Comparison of ENCODE assay signal across 19 cellular contexts in genomic region chr1:69985901-69986439, GRCh38.
A peak's percentile ranks its signal among the peaks of the same experiment; 100 is the strongest.
DNase-seq lines count a peak whose midpoint lies in the region; ATAC-seq, FAIRE-seq and TF ChIP-seq lines count a peak whose summit lies in the region.
"Had no signal": no experiment of that assay in that cellular context is flagged by ENCODE, and none has a peak within 500 bp of the region (broad histone marks: within the 10 kb centered on the region; RNA-seq: fewer than 3 reads in every experiment).

No MANE protein-coding gene starts in this region.

- no peaks in the 10 kb centered on the region for H3K9me1 ChIP-seq in K562 (ENCODE audit: control insufficient read depth, insufficient read depth, low read length)

- H3K79me2 ChIP-seq in K562 (ENCODE audit: control insufficient read depth, insufficient read depth, low read length), result no peaks in the 10 kb centered on the region

- no peaks in the 10 kb centered on the region for H3K36me3 ChIP-seq in HEK293 (ENCODE audit: control insufficient read depth in 2 of 2, insufficient read depth in 1 of 2, low read length in 2 of 2)
- H3K36me3 ChIP-seq in K562 (ENCODE audit: control insufficient read depth, insufficient read depth, low read length), result no peaks in the 10 kb centered on the region

- H3K9ac ChIP-seq in K562 (ENCODE audit: insufficient read depth in 1 of 2, low read depth in 2 of 2, low read length in 2 of 2), result no peak overlapping the region

- POLR2A ChIA-PET in HEK293 (lab: Yijun Ruan, JAX), result no interaction called here
- POLR2A ChIA-PET in K562 (lab: Yijun Ruan, JAX), result no interaction called here

- H3K4me2 ChIP-seq in K562 (ENCODE audit: insufficient read depth, low read length), result no peak overlapping the region

- no peak overlapping the region for H2AFZ ChIP-seq in K562 (ENCODE audit: low read depth, low read length)

- intact Hi-C loops in K562 (cut with micrococcal nuclease), result no loop called here

- ATAC-seq in K562, result no peak

- no peak for FAIRE-seq in K562 (lab: Jason Lieb, UNC)
- FAIRE-seq: GM12892, H54 had no signal

- in situ Hi-C loops in K562 (cut with MboI), result no loop called here

- H3K27ac ChIP-seq in HEK293 (ENCODE audit: extremely low read depth, low read depth, low read length) (no peak overlapping the region), K562 (ENCODE audit: extremely low read depth, low read depth, low read length) (no peak overlapping the region)

- TF ChIP-seq CTCF in HEK293 (tag by site-specific recombination; IDR thresholded peaks at IDR 0.05), result no peak
- no peak for TF ChIP-seq CTCF in K562 (IDR thresholded peaks at IDR 0.05 in 2 of 3, conservative IDR thresholded peaks at IDR 0.05 in 1 of 3; ENCODE audit: insufficient read depth in 2 of 3, low read depth in 1 of 3, low read length in 3 of 3)

- no peak for TF ChIP-seq EP300 in K562 (IDR thresholded peaks at IDR 0.05; ENCODE audit: low read length)

- no peaks in the 10 kb centered on the region for H4K20me1 ChIP-seq in K562 (replicated peaks; ENCODE audit: control insufficient read depth, insufficient read depth, low read length)

- DNase-seq in NOMO-1 treated with DMSO at 0.1 percent for 48 hours (lab: John Stamatoyannopoulos, UW; ENCODE audit: unreplicated experiment) (peak; percentile 32), NOMO-1 treated with dmso at 0.1 percent for 144 hours (lab: John Stamatoyannopoulos, UW; ENCODE audit: unreplicated experiment) (no peak), K562 (ENCODE audit: extremely low read depth in 1 of 4, low spot score in 3 of 4) (no peak), skeletal muscle cell (ENCODE audit: low read depth) (peak; percentile 32), NCI-H2196 (lab: John Stamatoyannopoulos, UW; ENCODE audit: unreplicated experiment) (no peak), NCI-H2107 (lab: John Stamatoyannopoulos, UW) (no peak), DMS53 treated with DMSO at 0.1 percent for 48 hours (lab: John Stamatoyannopoulos, UW; ENCODE audit: unreplicated experiment) (no peak)
- DNase-seq: 8988T; C1 segment of cervical spinal cord; Calu3; CD4-positive, alpha-beta T cell; DMS 273 treated with DMSO at 0.1 percent for 48 hours; DMS79; EL; GDM1; HFFc6 had no signal

- H3K27me3 ChIP-seq in K562 (ENCODE audit: control insufficient read depth in 2 of 2, insufficient read depth in 2 of 2, low read length in 2 of 2), result no peaks in the 10 kb centered on the region

- TF ChIP-seq POLR2A in K562 (conservative IDR thresholded peaks at IDR 0.05), result no peak

- no TSS peak for BruUV-seq in K562 (replicated peaks; lab: Mats Ljungman, UMichigan)

- no peak overlapping the region for H3K4me3 ChIP-seq in HEK293 (ENCODE audit: low read depth, low read length)
- no peak overlapping the region for H3K4me3 ChIP-seq in K562
- H3K4me3 ChIP-seq in skeletal muscle cell (ENCODE audit: low read depth, low read length), result no peak overlapping the region

- H3K4me1 ChIP-seq in HEK293 (ENCODE audit: control insufficient read depth, insufficient read depth, low read length) (no peaks in the 10 kb centered on the region), K562 (replicated peaks in 1 of 2; ENCODE audit: control insufficient read depth in 2 of 2, insufficient read depth in 2 of 2, low read length in 2 of 2) (no peaks in the 10 kb centered on the region)

- CTCF ChIA-PET in HEK293 (lab: Yijun Ruan, JAX), result no interaction called here
- CTCF ChIA-PET in K562 (lab: Yijun Ruan, JAX; ENCODE audit: low intra/inter-chr PET ratio), result no interaction called here

- TF ChIP-seq RAD21 in K562 (CRISPR knock-in tag; conservative IDR thresholded peaks at IDR 0.05 in 1 of 2, IDR thresholded peaks at IDR 0.05 in 1 of 2), result no peak

- H3K9me3 ChIP-seq in HEK293 (ENCODE audit: control insufficient read depth, insufficient read depth, low read depth, low read length), result no peaks in the 10 kb centered on the region
- no peaks in the 10 kb centered on the region for H3K9me3 ChIP-seq in K562 (replicated peaks; ENCODE audit: control insufficient read depth, insufficient read depth, low read depth, low read length)

TF ChIP-seq in HEK293, 187 proteins besides CTCF, POLR2A, EP300 and RAD21 (continues in another document):
- TF ChIP-seq BCL11B (tag by site-specific recombination; IDR thresholded peaks at IDR 0.05; ENCODE audit: low read depth) (no peak), ZNF692 (tag by site-specific recombination; IDR thresholded peaks at IDR 0.05) (no peak), ZNF341 (tag by site-specific recombination; IDR thresholded peaks at IDR 0.05; ENCODE audit: low read depth) (no peak), KLF9 (tag by site-specific recombination; IDR thresholded peaks at IDR 0.05; ENCODE audit: low read depth) (no peak)

TF ChIP-seq in K562, 482 proteins besides CTCF, POLR2A, EP300 and RAD21:
- TF ChIP-seq USF1 (CRISPR knock-in tag; IDR thresholded peaks at IDR 0.05) (no peak), PRDM10 (IDR thresholded peaks at IDR 0.05; ENCODE audit: partially characterized antibody) (peak; percentile 31), ZNF316 (IDR thresholded peaks at IDR 0.05) (peak; percentile 48)

Comparison
In these comparisons a context has a peak if more than half of its experiments do, and no peak if none do; other contexts are left out.
1. DNase-seq: peak in NOMO-1 treated with DMSO at 0.1 percent for 48 hours (single experiment) and skeletal muscle cell (single experiment); none in NOMO-1 treated with dmso at 0.1 percent for 144 hours (single experiment), K562 (0 of 4), NCI-H2196 (single experiment), NCI-H2107 (single experiment) and DMS53 treated with DMSO at 0.1 percent for 48 hours (single experiment).